Comparison of ENCODE assay signal across 8 cellular contexts in the genomic region with DNA sequence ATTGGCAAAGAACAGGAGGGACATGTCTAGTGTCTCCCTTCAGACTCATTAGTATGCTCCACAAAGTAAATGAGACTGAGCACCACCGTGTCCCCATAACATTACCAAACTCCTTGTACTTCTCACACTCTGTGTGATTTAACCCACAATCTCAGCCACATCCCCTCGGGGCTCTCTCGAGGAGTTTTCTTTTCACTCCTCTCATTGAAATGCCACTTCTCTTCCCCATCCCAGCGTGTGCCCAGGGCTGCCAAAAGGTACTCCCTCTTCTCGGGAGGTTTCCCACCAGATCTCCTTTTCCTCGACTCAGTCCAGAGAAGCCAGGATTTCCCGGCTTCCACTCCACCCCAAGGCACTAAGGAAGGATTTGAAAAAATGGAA. TPM values are rescaled to one million over a fixed set of nuclear protein-coding genes. Genes with fewer than 3 reads are reported as not detected.
DNase-seq lines count a peak whose midpoint lies in the region; ATAC-seq and TF ChIP-seq lines count a peak whose summit lies in the region.

No MANE protein-coding gene starts in this region.

- RAD21 ChIA-PET in HCT116 (lab: Charles Lee; ENCODE audit: low non-redundant PET in 1 of 2, low total read pairs in 2 of 2, uncharacterized antibody in 2 of 2, unreplicated experiment in 2 of 2) = no interaction called here

- H3K9ac ChIP-seq in HCT116 (ENCODE audit: low read length) (peak overlapping the region; percentile 90), skeletal muscle tissue (ENCODE audit: low read depth in 1 of 3, low read length in 3 of 3) (peak overlapping the region; percentile 74 to 89 (median 84))

- no peaks in the 10 kb centered on the region for H3K9me3 Mint-ChIP-seq in activated T-helper 2 cell treated with anti-CD3 and anti-CD28 coated beads, Interferon-gamma antibody, Interleukin-2, Interleukin-4, amounts not matched to agents 10 μg/mL and 5 μg/mL and 100 μg/mL, durations not matched to agents 14 hours and 24 hours and 36 hours

- H3K27me3 ChIP-seq in HCT116 (ENCODE audit: insufficient read depth, low read length) = no peaks in the 10 kb centered on the region
- no peaks in the 10 kb centered on the region for H3K27me3 ChIP-seq in right atrium auricular region
- no peaks in the 10 kb centered on the region for H3K27me3 ChIP-seq in skeletal muscle tissue (ENCODE audit: control insufficient read depth in 3 of 3, insufficient read depth in 3 of 3, low read length in 3 of 3)

- TF ChIP-seq CTCF in AG09309 (IDR thresholded peaks at IDR 0.05; ENCODE audit: control insufficient read depth, insufficient read depth, low read depth, low read length, missing control alignments) = no peak
- TF ChIP-seq CTCF in HCT116 (IDR thresholded peaks at IDR 0.05 in 2 of 3, conservative IDR thresholded peaks at IDR 0.05 in 1 of 3; ENCODE audit: borderline replicate concordance in 1 of 3, insufficient read depth in 1 of 3, low read depth in 2 of 3, low read length in 2 of 3) = no peak
- TF ChIP-seq CTCF in right atrium auricular region (IDR thresholded peaks at IDR 0.05) = no peak

- H3K27me3 Mint-ChIP-seq in activated T-helper 2 cell treated with anti-CD3 and anti-CD28 coated beads, Interferon-gamma antibody, Interleukin-2, Interleukin-4, amounts not matched to agents 10 μg/mL and 5 μg/mL and 100 μg/mL, durations not matched to agents 14 hours and 24 hours and 36 hours (ENCODE audit: low read depth) = peaks cover 41% of the 10 kb centered on the region

- H3K4me1 ChIP-seq in HCT116 (ENCODE audit: control insufficient read depth in 1 of 2, insufficient read depth in 2 of 2, low read length in 2 of 2) (peaks cover 7 to 26% of the 10 kb centered on the region in 2 experiments), right atrium auricular region (peaks cover 0 to 29% of the 10 kb centered on the region in 2 donors), skeletal muscle tissue (ENCODE audit: control insufficient read depth in 3 of 3, insufficient read depth in 3 of 3, low read length in 3 of 3) (peaks cover 10 to 29% (median 19%) of the 10 kb centered on the region in 3 donors)

- no peaks in the 10 kb centered on the region for H3K9me3 ChIP-seq in HCT116 (ENCODE audit: control insufficient read depth in 1 of 2, insufficient read depth in 1 of 2, low read depth in 1 of 2, low read length in 2 of 2)
- no peaks in the 10 kb centered on the region for H3K9me3 ChIP-seq in right atrium auricular region
- no peaks in the 10 kb centered on the region for H3K9me3 ChIP-seq in skeletal muscle tissue (ENCODE audit: control insufficient read depth in 3 of 3, low read length in 3 of 3)

- H4K20me1 ChIP-seq in HCT116 (ENCODE audit: insufficient read depth) = no peaks in the 10 kb centered on the region

- H3K36me3 ChIP-seq in HCT116 (ENCODE audit: control insufficient read depth in 1 of 2, insufficient read depth in 2 of 2, low read length in 2 of 2) (no peaks in the 10 kb centered on the region), right atrium auricular region (no peaks in the 10 kb centered on the region), skeletal muscle tissue (ENCODE audit: control insufficient read depth in 3 of 3, insufficient read depth in 3 of 3, low read length in 3 of 3) (no peaks in the 10 kb centered on the region)

- intact Hi-C loops in HCT116 (cut with micrococcal nuclease) = no loop called here
- intact Hi-C loops in activated T-helper 2 cell treated with anti-CD3 and anti-CD28 coated beads, Interferon-gamma antibody, Interleukin-2, Interleukin-4, amounts not matched to agents 10 μg/mL and 5 μg/mL and 100 μg/mL, durations not matched to agents 14 hours and 24 hours and 36 hours (cut with micrococcal nuclease) = no loop called here

- H3K4me2 ChIP-seq in HCT116 (ENCODE audit: low read length) = peak overlapping the region; percentile 97

- peak overlapping the region; percentile 14 for H3K27ac Mint-ChIP-seq in activated T-helper 2 cell treated with anti-CD3 and anti-CD28 coated beads, Interferon-gamma antibody, Interleukin-2, Interleukin-4, amounts not matched to agents 10 μg/mL and 5 μg/mL and 100 μg/mL, durations not matched to agents 14 hours and 24 hours and 36 hours

- TF ChIP-seq RAD21 in HCT116 (IDR thresholded peaks at IDR 0.05; ENCODE audit: low read depth) = no peak

- peak overlapping the region; percentile 74 for H3K27ac ChIP-seq in HCT116 (ENCODE audit: low read depth, low read length)
- H3K27ac ChIP-seq in right atrium auricular region = peak overlapping the region; percentile 90 to 95
- H3K27ac ChIP-seq in skeletal muscle tissue (ENCODE audit: low read depth, low read length) = peak overlapping the region; percentile 77

- H3K9me2 ChIP-seq in HCT116 (ENCODE audit: insufficient read depth) = no peaks in the 10 kb centered on the region

- DNase-seq in AG09309 (ENCODE audit: low read depth) = no peak
- no peak for DNase-seq in HCT116 (ENCODE audit: low read depth, low spot score)
- no peak for DNase-seq in activated T-helper 2 cell treated with anti-CD3 and anti-CD28 coated beads, Interferon-gamma antibody, Interleukin-2, Interleukin-4, amounts not matched to agents 10 μg/mL and 5 μg/mL and 100 μg/mL, durations not matched to agents 14 hours and 24 hours and 36 hours (ENCODE audit: low spot score)
- no peak for DNase-seq in right atrium auricular region (ENCODE audit: low spot score)
- DNase-seq in amniotic stem cell (lab: John Stamatoyannopoulos, UW) = no peak
- no peak for DNase-seq in GOT3 (lab: John Stamatoyannopoulos, UW)
- DNase-seq in HEK293T (ENCODE audit: extremely low spot score) = no peak

- no peaks in the 10 kb centered on the region for H3K36me3 Mint-ChIP-seq in activated T-helper 2 cell treated with anti-CD3 and anti-CD28 coated beads, Interferon-gamma antibody, Interleukin-2, Interleukin-4, amounts not matched to agents 10 μg/mL and 5 μg/mL and 100 μg/mL, durations not matched to agents 14 hours and 24 hours and 36 hours (ENCODE audit: low read depth)

- peak overlapping the region; percentile 79 for H3K4me3 Mint-ChIP-seq in activated T-helper 2 cell treated with anti-CD3 and anti-CD28 coated beads, Interferon-gamma antibody, Interleukin-2, Interleukin-4, amounts not matched to agents 10 μg/mL and 5 μg/mL and 100 μg/mL, durations not matched to agents 14 hours and 24 hours and 36 hours (ENCODE audit: low read depth)

- H3K4me3 ChIP-seq in AG09309 (ENCODE audit: control insufficient read depth, low read depth, low read length) = peak overlapping the region; percentile 86
- H3K4me3 ChIP-seq in HCT116 (replicated peaks in 1 of 2; ENCODE audit: low read depth in 1 of 2, low read length in 2 of 2) = peak overlapping the region; percentile 84 to 91
- peak overlapping the region; percentile 86 to 94 for H3K4me3 ChIP-seq in right atrium auricular region
- H3K4me3 ChIP-seq in skeletal muscle tissue (ENCODE audit: low read length in 3 of 3) = peak overlapping the region; percentile 68 to 86 (median 85)

- POLR2A ChIA-PET in HCT116 (lab: Charles Lee) = no interaction called here
- POLR2A ChIA-PET in HEK293T (lab: Yijun Ruan, JAX) = interaction anchor here (1.6 to 6.2 kb wide), 3 partner anchors 10 to 38 kb away, joined by 6 to 54 read pairs (median 17); no protein-coding TSS in a partner anchor

- H3K79me2 ChIP-seq in HCT116 (ENCODE audit: insufficient read depth, low read length) = peaks cover 56% of the 10 kb centered on the region

- TF ChIP-seq POLR2A in HCT116 (IDR thresholded peaks at IDR 0.05; ENCODE audit: borderline replicate concordance, extremely low read depth, insufficient read depth, insufficient read length) = no peak

- no peak overlapping the region for H2AFZ ChIP-seq in HCT116 (ENCODE audit: low read depth, low read length, poor library complexity, severe bottlenecking)

- peaks cover 15% of the 10 kb centered on the region for H3K4me1 Mint-ChIP-seq in activated T-helper 2 cell treated with anti-CD3 and anti-CD28 coated beads, Interferon-gamma antibody, Interleukin-2, Interleukin-4, amounts not matched to agents 10 μg/mL and 5 μg/mL and 100 μg/mL, durations not matched to agents 14 hours and 24 hours and 36 hours (ENCODE audit: low read depth)

- CTCF ChIA-PET in HCT116 (lab: Charles Lee) = interaction anchor here (1.7 kb wide), 1 partner anchor 38 kb away, joined by 19 read pairs; no protein-coding TSS in a partner anchor
- CTCF ChIA-PET in HEK293T (lab: Yijun Ruan, JAX) = interaction anchor here (1.4 kb wide), 1 partner anchor 38 kb away, joined by 5 read pairs; no protein-coding TSS in a partner anchor

- ATAC-seq in HCT116 = no peak

- BruUV-seq in HCT116 (replicated peaks; lab: Mats Ljungman, UMichigan) = TSS peak; percentile 56

TF ChIP-seq in HCT116, 20 proteins besides CTCF, POLR2A, EP300 and RAD21:
- TF ChIP-seq YY1 (IDR thresholded peaks at IDR 0.05; ENCODE audit: extremely low read depth, insufficient replicate concordance, low read depth, low read length) (no peak), CBX3 (IDR thresholded peaks at IDR 0.05; ENCODE audit: low read depth) (no peak)

TF ChIP-seq in HEK293T, 16 proteins besides CTCF, POLR2A, EP300 and RAD21:
- TF ChIP-seq ZNF384 (IDR thresholded peaks at IDR 0.05) (no peak), ARNT (IDR thresholded peaks at IDR 0.05) (no peak)

RNA-seq across cellular contexts. Expression of a gene that starts 1.1 kb away (rescaled TPM):
- 83.9 TPM for total RNA-seq in HCT116 (2021; ENCODE audit: unreplicated experiment)
- polyA plus RNA-seq in HCT116 (2012) = 67.9 and 70.1 TPM in 2 replicates
- 3.2 and 3.5 TPM in 2 replicates for total RNA-seq in activated T-helper 2 cell treated with anti-CD3 and anti-CD28 coated beads, Interferon-gamma antibody, Interleukin-2, Interleukin-4, amounts not matched to agents 10 μg/mL and 5 μg/mL and 100 μg/mL, durations not matched to agents 14 hours and 24 hours and 36 hours
- total RNA-seq in right atrium auricular region = 10 to 100 TPM; 81.8 to 86.0 TPM
- total RNA-seq in skeletal muscle tissue = 200 TPM

Comparison
In these comparisons a context has a peak if more than half of its experiments do, and no peak if none do; other contexts are left out.
1. RNA of a gene that starts 1.1 kb away (total RNA-seq): 200 TPM in skeletal muscle tissue (single experiment), 81.8 to 86.0 TPM in right atrium auricular region and 83.9 TPM in HCT116 (single experiment); 3.2 to 3.5 TPM in activated T-helper 2 cell treated with anti-CD3 and anti-CD28 coated beads, Interferon-gamma antibody, Interleukin-2, Interleukin-4, amounts not matched to agents 10 μg/mL and 5 μg/mL and 100 μg/mL, durations not matched to agents 14 hours and 24 hours and 36 hours; every median in the first group is over 10 times any median in the second.
2. Peak in every context shown above with its lines, with median percentiles within 50 percentile points of each other: H3K4me3 ChIP-seq and H3K27ac ChIP-seq.